In the genomic region with DNA sequence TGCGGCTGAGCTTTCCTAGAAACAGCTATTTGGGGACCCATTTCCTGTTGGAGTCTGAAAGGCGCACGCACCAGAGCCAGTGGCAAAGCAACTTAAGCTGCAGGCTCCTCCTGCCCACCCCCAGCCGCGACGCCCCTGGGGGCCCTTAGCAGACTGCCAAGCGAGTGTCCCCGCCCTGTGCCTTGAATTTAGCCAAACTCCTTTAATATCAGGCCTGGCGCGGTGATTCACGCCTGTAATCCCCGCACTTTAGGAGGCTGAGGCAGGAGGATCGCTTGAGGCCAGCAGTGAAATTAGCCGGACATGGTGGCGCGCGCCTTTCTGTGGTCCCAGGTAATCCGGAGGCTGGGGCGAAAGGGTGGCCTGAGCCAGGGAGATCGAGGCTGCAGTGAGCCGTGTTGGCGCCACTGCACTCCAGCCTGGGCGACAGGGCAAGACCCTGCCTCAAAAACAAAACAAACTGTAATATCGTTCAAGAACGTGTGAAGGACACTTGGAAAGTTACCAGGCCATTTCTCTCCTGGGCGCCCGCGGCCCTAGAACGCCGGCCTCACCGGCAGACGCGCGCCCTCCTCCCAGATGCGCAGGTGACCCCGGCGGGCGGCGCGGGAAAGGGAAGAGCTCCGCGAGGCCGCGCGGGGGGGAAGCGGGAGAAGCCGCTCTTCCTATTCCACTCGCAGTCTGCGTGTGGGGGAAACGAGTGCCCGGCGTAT, we compare ENCODE assay signal across 1 cellular context.
TF ChIP-seq lines count a peak whose summit lies in the region.

No MANE protein-coding gene starts in this region.

TF ChIP-seq in endothelial cell of umbilical vein, 7 proteins besides CTCF, POLR2A, EP300 and RAD21 (continued from another document):
- TF ChIP-seq EZH2 (IDR thresholded peaks at IDR 0.05; ENCODE audit: borderline replicate concordance, low read depth, low read length, severe bottlenecking): no peak
- no peak for TF ChIP-seq FOS (IDR thresholded peaks at IDR 0.05; ENCODE audit: borderline replicate concordance, insufficient read depth, low read length)
TF ChIP-seq in endothelial cell of umbilical vein: peak in this region for 0.
